Comparison of ENCODE assay signal across 8 cellular contexts in the genomic region with DNA sequence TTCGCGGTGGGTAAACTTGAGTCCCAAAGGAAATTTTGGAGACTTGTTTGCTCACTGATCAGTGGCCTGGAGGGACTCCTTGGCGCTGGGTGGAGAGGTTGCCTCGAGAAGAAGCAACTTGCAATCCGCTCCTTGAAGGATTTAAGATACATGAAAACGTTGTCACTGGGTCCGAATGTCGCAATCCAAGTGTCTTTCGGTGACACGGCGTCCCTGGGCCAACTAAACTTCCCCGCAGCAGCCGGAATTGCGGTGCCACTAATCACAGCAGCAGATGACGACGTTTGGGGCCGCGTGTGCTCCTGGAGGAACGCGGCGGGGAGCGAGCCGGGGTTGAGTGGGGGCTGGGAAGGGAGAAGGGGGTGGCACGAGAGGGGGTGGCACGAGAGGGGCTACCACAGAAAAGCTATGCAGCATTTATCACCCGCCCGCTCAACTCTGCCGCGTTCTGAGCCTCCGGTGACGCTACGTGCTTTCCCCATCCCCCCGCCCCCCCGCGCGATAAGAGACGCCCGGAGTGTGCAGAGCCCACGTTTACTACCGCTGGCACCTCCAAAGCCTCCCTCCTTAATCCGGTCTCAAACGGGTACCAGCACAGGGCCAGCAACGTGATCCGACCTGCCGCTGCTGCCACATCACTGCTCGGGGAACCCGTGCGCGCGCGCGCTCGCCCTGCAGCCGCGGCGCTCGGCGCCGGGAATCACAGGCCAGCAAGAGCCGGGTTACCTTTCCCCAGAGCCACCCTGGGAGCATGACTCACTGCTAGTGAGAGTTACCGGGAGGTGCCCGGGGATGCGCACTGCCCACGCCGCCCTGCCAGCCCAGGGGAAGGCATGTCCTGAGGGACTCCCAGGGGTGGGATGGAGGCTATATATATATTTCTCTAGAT. TPM values are rescaled to one million over a fixed set of nuclear protein-coding genes. Genes with fewer than 3 reads are reported as not detected.
A peak's percentile ranks its signal among the peaks of the same experiment; 100 is the strongest.
DNase-seq lines count a peak whose midpoint lies in the region; ATAC-seq and TF ChIP-seq lines count a peak whose summit lies in the region.

No MANE protein-coding gene starts in this region.

- H3K27me3 ChIP-seq in fibroblast of lung (ENCODE audit: control insufficient read depth, insufficient read depth, low read length): no peaks in the 10 kb centered on the region
- H3K27me3 ChIP-seq in mucosa of rectum (ENCODE audit: control insufficient read depth in 2 of 2, insufficient read depth in 2 of 2, low read length in 2 of 2): peaks cover 0 to 5% of the 10 kb centered on the region in 2 donors
- no peaks in the 10 kb centered on the region for H3K27me3 ChIP-seq in thoracic aorta (replicated peaks; ENCODE audit: insufficient read depth)

- peak overlapping the region; percentile 95 for H2AFZ ChIP-seq in fibroblast of lung (ENCODE audit: low read length)

- H3K27ac ChIP-seq in fibroblast of lung (ENCODE audit: insufficient read depth, low read length) (peak overlapping the region; percentile 84), mucosa of rectum (ENCODE audit: low read depth in 2 of 2, low read length in 2 of 2) (peak overlapping the region; percentile 95 to 96), thoracic aorta (peak overlapping the region; percentile 99 to 100)

- no peaks in the 10 kb centered on the region for H4K20me1 ChIP-seq in fibroblast of lung (ENCODE audit: control insufficient read depth, extremely low read depth, insufficient read depth, low read length)

- H3K4me2 ChIP-seq in fibroblast of lung (ENCODE audit: extremely low read depth, insufficient read depth, low read length): peak overlapping the region; percentile 96

- no peak for DNase-seq in activated CD4-positive, CD25-positive, alpha-beta regulatory T cell (lab: John Stamatoyannopoulos, UW)
- peak; percentile 90 for DNase-seq in NCI-H2196 treated with DMSO at 0.1 percent for 48 hours (lab: John Stamatoyannopoulos, UW; ENCODE audit: unreplicated experiment)
- peak; percentile 45 for DNase-seq in activated T-cell treated with anti-CD3 and anti-CD28 coated beads, Interleukin-2, amount 50 U/mL, for 1 hour
- DNase-seq in fibroblast of lung (ENCODE audit: low read depth in 2 of 2): peak; percentile 60 to 87
- DNase-seq in thoracic aorta (ENCODE audit: low spot score): peak; percentile 47

- peak overlapping the region; percentile 72 for H3K9ac ChIP-seq in fibroblast of lung (ENCODE audit: insufficient read depth, low read length)
- H3K9ac ChIP-seq in mucosa of rectum (ENCODE audit: low read depth in 1 of 2, low read length in 2 of 2): peak overlapping the region; percentile 81 to 96

- peak; percentile 26 to 33 for ATAC-seq in activated CD4-positive, CD25-positive, alpha-beta regulatory T cell treated with anti-CD3 and anti-CD28 coated beads, Interleukin-2, amount 50 U/mL, for 24 hours
- ATAC-seq in HG02763 (IDR thresholded peaks at IDR 0.05; ENCODE audit: unreplicated experiment): peak; percentile 28
- ATAC-seq in thoracic aorta (ENCODE audit: insufficient number of reproducible peaks, low FRiP score, low read depth): peak; percentile 41

- H3K4me1 ChIP-seq in fibroblast of lung (ENCODE audit: control insufficient read depth, extremely low read depth, insufficient read depth, low read length) (peaks cover 3% of the 10 kb centered on the region), mucosa of rectum (ENCODE audit: control insufficient read depth in 2 of 2, insufficient read depth in 2 of 2, low read length in 2 of 2) (peaks cover 13 to 21% of the 10 kb centered on the region in 2 donors), thoracic aorta (ENCODE audit: control insufficient read depth in 1 of 2, low read depth in 2 of 2) (peaks cover 4 to 20% of the 10 kb centered on the region in 2 donors)

- H3K36me3 ChIP-seq in fibroblast of lung (ENCODE audit: control insufficient read depth, insufficient read depth, low read length) (no peaks in the 10 kb centered on the region), mucosa of rectum (ENCODE audit: control insufficient read depth in 2 of 2, insufficient read depth in 2 of 2, low read length in 2 of 2) (no peaks in the 10 kb centered on the region), thoracic aorta (no peaks in the 10 kb centered on the region)

- H3K4me3 ChIP-seq in fibroblast of lung (replicated peaks in 1 of 4; ENCODE audit: control extremely low read depth in 1 of 4, insufficient read depth in 1 of 4, low read depth in 3 of 4, low read length in 4 of 4): peak overlapping the region; percentile 74 to 89 (median 80)
- peak overlapping the region; percentile 84 to 90 for H3K4me3 ChIP-seq in mucosa of rectum (ENCODE audit: low read length in 2 of 2)
- peak overlapping the region; percentile 91 for H3K4me3 ChIP-seq in thoracic aorta

- TF ChIP-seq CTCF in fibroblast of lung (conservative IDR thresholded peaks at IDR 0.05 in 1 of 2, IDR thresholded peaks at IDR 0.05 in 1 of 2; ENCODE audit: low read depth in 1 of 2, low read length in 2 of 2) (no peak), thoracic aorta (IDR thresholded peaks at IDR 0.05) (no peak)

- no peaks in the 10 kb centered on the region for H3K79me2 ChIP-seq in fibroblast of lung (ENCODE audit: control insufficient read depth, insufficient read depth, low read length)

- no peaks in the 10 kb centered on the region for H3K9me3 ChIP-seq in fibroblast of lung (ENCODE audit: control insufficient read depth, insufficient read depth, low read depth, low read length)
- no peaks in the 10 kb centered on the region for H3K9me3 ChIP-seq in mucosa of rectum (ENCODE audit: control insufficient read depth in 2 of 2, low read length in 2 of 2)
- H3K9me3 ChIP-seq in thoracic aorta: no peaks in the 10 kb centered on the region

RNA-seq across cellular contexts. Expression of a gene that starts 0.9 kb away (rescaled TPM):
- total RNA-seq in fibroblast of lung: 0.51 and 2.3 TPM in 2 replicates
- 2.4 and 7.4 TPM in 2 replicates for polyA plus RNA-seq in fibroblast of lung
- 2.9 and 5.8 TPM in 2 replicates for polyA plus RNA-seq in fibroblast of lung (2012)
- polyA minus RNA-seq in fibroblast of lung (ENCODE audit: low replicate concordance): 1.1 and 15.1 TPM in 2 replicates
- 10 to 100 TPM in 1 of 2 donors, 1 to 10 TPM in 1; 7.5 to 29.8 TPM for total RNA-seq in thoracic aorta

Comparison
In these comparisons a context has a peak if more than half of its experiments do, and no peak if none do; other contexts are left out.
1. DNase-seq: peak in NCI-H2196 treated with DMSO at 0.1 percent for 48 hours (single experiment), activated T-cell treated with anti-CD3 and anti-CD28 coated beads, Interleukin-2, amount 50 U/mL, for 1 hour (single experiment), fibroblast of lung (2 of 2) and thoracic aorta (single experiment); none in activated CD4-positive, CD25-positive, alpha-beta regulatory T cell (0 of 4).
2. Peak in every context shown above with its lines, with median percentiles within 50 percentile points of each other: ATAC-seq, H3K27ac ChIP-seq and H3K4me3 ChIP-seq.